ENCODE assay signal across 21 cellular contexts in the genomic region with DNA sequence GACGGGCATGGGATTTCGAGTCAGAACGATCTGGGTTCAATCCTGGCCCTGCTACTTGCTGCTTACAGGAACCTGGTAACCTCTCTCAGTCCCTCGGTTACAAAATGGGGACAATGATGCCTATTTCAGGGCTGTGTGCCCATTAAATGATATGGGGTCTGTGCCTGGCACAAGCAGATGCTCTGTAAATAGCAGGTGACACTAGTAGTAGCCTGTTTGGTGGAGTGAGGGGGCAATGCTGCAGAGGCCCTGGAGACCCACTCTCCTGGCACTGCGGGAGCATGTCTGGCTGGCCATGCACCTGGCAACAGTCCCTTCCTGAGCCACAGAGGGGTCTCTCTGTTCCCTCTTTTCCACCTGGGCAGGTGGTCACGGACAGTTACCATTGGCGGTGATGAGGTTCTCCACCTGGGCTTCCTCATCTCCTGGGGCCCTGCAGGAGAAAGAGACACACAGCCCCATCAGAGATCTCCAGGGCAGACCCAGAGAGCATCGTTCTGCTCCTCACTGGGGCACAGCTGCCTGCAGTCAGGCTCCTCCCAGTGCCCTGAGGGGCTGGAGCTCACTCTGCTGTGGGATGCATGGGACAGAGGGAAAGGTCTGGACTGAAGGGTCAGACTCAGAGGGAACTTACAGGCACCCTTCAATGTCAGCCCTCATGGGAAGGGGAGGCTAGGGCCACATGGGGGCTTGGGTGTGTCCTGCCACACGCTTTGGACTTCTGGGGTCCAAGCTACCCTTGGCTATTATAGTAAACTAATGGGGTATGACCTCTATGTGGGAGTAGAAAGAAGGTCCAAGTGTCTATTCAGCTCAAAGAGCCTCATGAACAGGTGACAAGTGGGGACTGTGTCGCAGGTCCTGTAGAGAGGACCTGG. TPM values are rescaled to one million over a fixed set of nuclear protein-coding genes. Genes with fewer than 3 reads are reported as not detected.
DNase-seq lines count a peak whose midpoint lies in the region; ATAC-seq, FAIRE-seq and TF ChIP-seq lines count a peak whose summit lies in the region.
"Had no signal": no experiment of that assay in that cellular context is flagged by ENCODE, and none has a peak within 500 bp of the region (broad histone marks: within the 10 kb centered on the region; RNA-seq: fewer than 3 reads in every experiment).

No MANE protein-coding gene starts in this region.

- no peaks in the 10 kb centered on the region for H4K20me1 ChIP-seq in HepG2 (ENCODE audit: insufficient read depth, low read length)

- peaks cover 11% of the 10 kb centered on the region for H3K27me3 Mint-ChIP-seq in activated CD8-positive, alpha-beta memory T cell treated with anti-CD3 and anti-CD28 coated beads, Interleukin-2, amount 10 ng/mL, durations not matched to agents 7 days and 5 days
- H3K27me3 Mint-ChIP-seq in mesothelial cell of epicardium (ENCODE audit: low read depth) = no peaks in the 10 kb centered on the region
- H3K27me3 Mint-ChIP-seq: brain had no signal

- peaks cover 1% of the 10 kb centered on the region for H3K36me3 Mint-ChIP-seq in activated CD8-positive, alpha-beta memory T cell treated with anti-CD3 and anti-CD28 coated beads, Interleukin-2, amount 10 ng/mL, durations not matched to agents 7 days and 5 days
- peaks cover 28% of the 10 kb centered on the region for H3K36me3 Mint-ChIP-seq in mesothelial cell of epicardium
- H3K36me3 Mint-ChIP-seq: IgD-negative memory B cell; naive thymus-derived CD4-positive, alpha-beta T cell had no signal

- no peak for TF ChIP-seq RAD21 in HepG2 (CRISPR knock-in tag; IDR thresholded peaks at IDR 0.05)

- H3K36me3 ChIP-seq in right lobe of liver (no peaks in the 10 kb centered on the region), HepG2 (replicated peaks in 1 of 2; ENCODE audit: control insufficient read depth in 1 of 2, insufficient read depth in 2 of 2, low read length in 2 of 2) (no peaks in the 10 kb centered on the region)
- H3K36me3 ChIP-seq: SJSA1, thoracic aorta had no signal

- no peak overlapping the region for H3K27ac ChIP-seq in right lobe of liver
- no peak overlapping the region for H3K27ac ChIP-seq in HepG2 (ENCODE audit: extremely low read length, insufficient read depth, low read length)
- H3K27ac ChIP-seq: PC-9, SJSA1, thoracic aorta had no signal

- FAIRE-seq in HepG2 (lab: Jason Lieb, UNC) = no peak
- FAIRE-seq: colon had no signal

- H3K4me3 ChIP-seq in right lobe of liver (no peak overlapping the region), HepG2 (replicated peaks in 1 of 3; ENCODE audit: insufficient read depth in 1 of 3, low read depth in 2 of 3, low read length in 3 of 3) (no peak overlapping the region)
- H3K4me3 ChIP-seq: PC-9, SJSA1, thoracic aorta had no signal

- BruUV-seq in HepG2 (replicated peaks; lab: Mats Ljungman, UMichigan) = no TSS peak

- no peak overlapping the region for H3K4me3 Mint-ChIP-seq in activated CD8-positive, alpha-beta memory T cell treated with anti-CD3 and anti-CD28 coated beads, Interleukin-2, amount 10 ng/mL, durations not matched to agents 7 days and 5 days
- no peak overlapping the region for H3K4me3 Mint-ChIP-seq in mesothelial cell of epicardium
- H3K4me3 Mint-ChIP-seq: brain; naive thymus-derived CD4-positive, alpha-beta T cell; T-helper 17 cell had no signal

- intact Hi-C loops in right lobe of liver (cut with DNase I) = loop anchor here (5.0 to 10.0 kb wide), 3 partner anchors 105 to 212 kb away; no protein-coding TSS in a partner anchor
- intact Hi-C loops in HepG2 (cut with micrococcal nuclease; ENCODE audit: unreplicated experiment) = loop anchor here (10.0 kb wide), 1 partner anchor 65 kb away; no protein-coding TSS in a partner anchor

- WGBS in right lobe of liver (ENCODE audit: insufficient coverage, low coverage, low lambda C conversion rate, missing lambda C conversion rate) = 60% methylated on average over 4 of the region's 10 CpGs
- 18% methylated on average over 7 of the region's 10 CpGs for WGBS in HepG2 (ENCODE audit: low lambda C conversion rate)

- no peak overlapping the region for H3K27ac Mint-ChIP-seq in activated CD8-positive, alpha-beta memory T cell treated with anti-CD3 and anti-CD28 coated beads, Interleukin-2, amount 10 ng/mL, durations not matched to agents 7 days and 5 days
- no peak overlapping the region for H3K27ac Mint-ChIP-seq in mesothelial cell of epicardium
- H3K27ac Mint-ChIP-seq: T-helper 17 cell had no signal

- CTCF ChIA-PET in HepG2 (lab: Yijun Ruan, JAX; ENCODE audit: low intra/inter-chr PET ratio, low total read pairs) = no interaction called here
- CTCF ChIA-PET in activated CD8-positive, alpha-beta memory T cell treated with anti-CD3 and anti-CD28 coated beads, Interleukin-2, amount 10 ng/mL, durations not matched to agents 7 days and 5 days (lab: Charles Lee) = interaction anchor here (1.0 to 7.4 kb wide), 3 partner anchors 106 to 331 kb away, joined by 3 to 173 read pairs (median 3); no protein-coding TSS in a partner anchor

- no peaks in the 10 kb centered on the region for H3K79me2 ChIP-seq in HepG2 (ENCODE audit: insufficient read depth, low read length)

- TF ChIP-seq EP300 in HepG2 (IDR thresholded peaks at IDR 0.05; ENCODE audit: low read depth in 2 of 2, low read length in 2 of 2) (no peak), HepG2 (CRISPR knock-in tag; IDR thresholded peaks at IDR 0.05; ENCODE audit: borderline replicate concordance) (no peak)

- H3K9me3 Mint-ChIP-seq in activated CD8-positive, alpha-beta memory T cell treated with anti-CD3 and anti-CD28 coated beads, Interleukin-2, amount 10 ng/mL, durations not matched to agents 7 days and 5 days (ENCODE audit: low read depth) = no peaks in the 10 kb centered on the region
- H3K9me3 Mint-ChIP-seq in mesothelial cell of epicardium = no peaks in the 10 kb centered on the region
- H3K9me3 Mint-ChIP-seq: brain; IgD-negative memory B cell; naive thymus-derived CD4-positive, alpha-beta T cell had no signal

- H3K9ac ChIP-seq in HepG2 (ENCODE audit: insufficient read depth, low read depth, low read length) = no peak overlapping the region

- H3K4me1 ChIP-seq in right lobe of liver (no peaks in the 10 kb centered on the region), HepG2 (ENCODE audit: insufficient read depth, low read length) (peaks cover 14% of the 10 kb centered on the region)
- H3K4me1 ChIP-seq: SJSA1 had no signal

- ATAC-seq in right lobe of liver (no peak), HepG2 (no peak)
- ATAC-seq in activated CD8-positive, alpha-beta memory T cell treated with anti-CD3 and anti-CD28 coated beads, Interleukin-2, amount 10 ng/mL, durations not matched to agents 7 days and 5 days = no peak
- ATAC-seq: naive thymus-derived CD4-positive, alpha-beta T cell; T-helper 17 cell had no signal

- H3K9me3 ChIP-seq in right lobe of liver = no peaks in the 10 kb centered on the region
- no peaks in the 10 kb centered on the region for H3K9me3 ChIP-seq in HepG2 (ENCODE audit: low read length)
- H3K9me3 ChIP-seq: SJSA1, thoracic aorta had no signal

- DNase-seq in right lobe of liver = peak in 2 of 3 donors; percentile 27 to 42
- no peak for DNase-seq in HepG2 (ENCODE audit: low spot score)
- DNase-seq in activated CD8-positive, alpha-beta memory T cell treated with anti-CD3 and anti-CD28 coated beads, Interleukin-2, amount 10 ng/mL, durations not matched to agents 7 days and 5 days = peak; percentile 34
- peak; percentile 10 to 34 for DNase-seq in mesothelial cell of epicardium (ENCODE audit: low spot score in 2 of 2, unreplicated experiment in 2 of 2)
- peak; percentile 29 for DNase-seq in ureter (ENCODE audit: low spot score)
- DNase-seq in putamen (ENCODE audit: low spot score) = no peak
- DNase-seq in NCI-H82 (lab: John Stamatoyannopoulos, UW) = no peak
- DNase-seq: DMS53, H7, mesenchymal stem cell, NCI-H1436, NCI-H510A, PC-9 had no signal

- POLR2A ChIA-PET in HepG2 (lab: Yijun Ruan, JAX) = no interaction called here

- TF ChIP-seq CTCF in right lobe of liver (IDR thresholded peaks at IDR 0.05) = no peak
- no peak for TF ChIP-seq CTCF in HepG2 (CRISPR knock-in tag; IDR thresholded peaks at IDR 0.05)
- TF ChIP-seq CTCF in mesothelial cell of epicardium (IDR thresholded peaks at IDR 0.05; ENCODE audit: unreplicated experiment) = no peak

- H2AFZ ChIP-seq in HepG2 (ENCODE audit: low read length) = no peak overlapping the region
- H2AFZ ChIP-seq: PC-9 had no signal

- peaks cover 25% of the 10 kb centered on the region for H3K4me1 Mint-ChIP-seq in activated CD8-positive, alpha-beta memory T cell treated with anti-CD3 and anti-CD28 coated beads, Interleukin-2, amount 10 ng/mL, durations not matched to agents 7 days and 5 days
- H3K4me1 Mint-ChIP-seq in mesothelial cell of epicardium = no peaks in the 10 kb centered on the region
- H3K4me1 Mint-ChIP-seq: IgD-negative memory B cell, T-helper 17 cell had no signal

- in situ Hi-C loops in HepG2 (cut with HindIII; ENCODE audit: extremely low pct_ligation_motif_present, low pct_unique_long_range_greater_than_20kb) = loop anchor here (10.0 kb wide), 1 partner anchor 215 kb away; no protein-coding TSS in a partner anchor

- H3K27me3 ChIP-seq in right lobe of liver (no peaks in the 10 kb centered on the region), HepG2 (ENCODE audit: control insufficient read depth in 1 of 2, insufficient read depth in 2 of 2, low read length in 2 of 2) (peaks cover 13 to 45% of the 10 kb centered on the region in 2 experiments; a peak in 3 of 5 replicates)
- H3K27me3 ChIP-seq: SJSA1 had no signal

- H3K4me2 ChIP-seq in HepG2 (ENCODE audit: low read depth, low read length) = no peak overlapping the region
- H3K4me2 ChIP-seq: PC-9 had no signal

- TF ChIP-seq POLR2A in right lobe of liver (IDR thresholded peaks at IDR 0.05) (no peak), HepG2 (IDR thresholded peaks at IDR 0.05; ENCODE audit: insufficient read depth in 1 of 2, low read depth in 2 of 2, low read length in 2 of 2) (no peak)

RNA-seq across cellular contexts. Expression of gene FXYD2, which starts 15.6 kb away (rescaled TPM):
- 10 to 100 TPM in 5 of 6 experiments, 1 to 10 TPM in 1; 9.3 to 13.7 (median 11.4) TPM for total RNA-seq in right lobe of liver
- total RNA-seq in HepG2 (2016; rRNA removed; fragmentation: Illumina TruSeq; extraction: Trizol) = 106 and 107 TPM in 2 replicates
- 71.2 and 93.3 TPM in 2 replicates for total RNA-seq in HepG2 (2016; cell fraction: cytosol; rRNA removed; fragmentation: Illumina TruSeq; extraction: Trizol; ENCODE audit: low read depth)
- total RNA-seq in HepG2 (2016; cell fraction: insoluble cytoplasmic fraction; rRNA removed; fragmentation: Illumina TruSeq; extraction: Trizol) = 102 and 114 TPM in 2 replicates
- total RNA-seq in HepG2 (2016; cell fraction: membrane; rRNA removed; fragmentation: Illumina TruSeq; extraction: Trizol) = 99.5 and 112 TPM in 2 replicates
- 50.7 and 58.0 TPM in 2 replicates for total RNA-seq in HepG2 (2016; cell fraction: nucleus; rRNA removed; fragmentation: Illumina TruSeq; extraction: Trizol)
- polyA plus RNA-seq in HepG2 (2011; rRNA removed) = 38.8 and 45.9 TPM in 2 replicates
- polyA plus RNA-seq in HepG2 (2011; cell fraction: cytosol; rRNA removed) = 34.6 and 67.1 TPM in 2 replicates
- 36.7 and 39.0 TPM in 2 replicates for polyA plus RNA-seq in HepG2 (2011; cell fraction: nucleus; rRNA removed)
- 12.8 and 15.4 TPM in 2 replicates for polyA plus RNA-seq in HepG2 (2012)
- polyA plus RNA-seq in HepG2 (2016; cell fraction: cytosol; fragmentation: Illumina TruSeq; extraction: Trizol; ENCODE audit: low read depth) = 80.3 and 98.8 TPM in 2 replicates
- 93.9 and 102 TPM in 2 replicates for polyA plus RNA-seq in HepG2 (2016; cell fraction: insoluble cytoplasmic fraction; fragmentation: Illumina TruSeq; extraction: Trizol; ENCODE audit: low read depth)
- 83.4 and 95.9 TPM in 2 replicates for polyA plus RNA-seq in HepG2 (2016; cell fraction: membrane; fragmentation: Illumina TruSeq; extraction: Trizol; ENCODE audit: low read depth)
- 79.8 and 83.8 TPM in 2 replicates for polyA plus RNA-seq in HepG2 (2016; cell fraction: nucleus; fragmentation: Illumina TruSeq; extraction: Trizol; ENCODE audit: insufficient read depth, low read depth)
- polyA minus RNA-seq in HepG2 (2011; rRNA and poly(A)+ RNA removed; ENCODE audit: low replicate concordance) = 0.12 and 31.7 TPM in 2 replicates
- 4.7 and 14.1 TPM in 2 replicates for polyA minus RNA-seq in HepG2 (2011; cell fraction: cytosol; rRNA and poly(A)+ RNA removed)
- 35.9 and 38.2 TPM in 2 replicates for polyA minus RNA-seq in HepG2 (2011; cell fraction: nucleus; rRNA and poly(A)+ RNA removed)
- total RNA-seq in activated CD8-positive, alpha-beta memory T cell treated with anti-CD3 and anti-CD28 coated beads, Interleukin-2, amount 10 ng/mL, durations not matched to agents 7 days and 5 days = 10 to 100 TPM; 13.1 to 19.0 TPM
- 5.7 to 7.1 TPM (median 6.3 TPM) in 3 replicates for total RNA-seq in mesothelial cell of epicardium
- 1.6 TPM for total RNA-seq in ureter
- total RNA-seq: M059J, PC-9, SJSA1, thoracic aorta had no signal
- polyA plus RNA-seq: IgD-negative memory B cell had no signal

RNA-seq across cellular contexts. Expression of gene FXYD6, which starts 36.3 kb away (rescaled TPM):
- 10 to 100 TPM in 2 of 6 experiments, 1 to 10 TPM in 4; 4.9 to 14.4 (median 8.9) TPM for total RNA-seq in right lobe of liver
- total RNA-seq in HepG2 (2016; rRNA removed; fragmentation: Illumina TruSeq; extraction: Trizol) = not detected in 2 replicates
- not detected in 2 replicates for total RNA-seq in HepG2 (2016; cell fraction: cytosol; rRNA removed; fragmentation: Illumina TruSeq; extraction: Trizol; ENCODE audit: low read depth)
- not detected in 2 replicates for total RNA-seq in HepG2 (2016; cell fraction: insoluble cytoplasmic fraction; rRNA removed; fragmentation: Illumina TruSeq; extraction: Trizol)
- not detected in 2 replicates for total RNA-seq in HepG2 (2016; cell fraction: membrane; rRNA removed; fragmentation: Illumina TruSeq; extraction: Trizol)
- not detected in 2 replicates for total RNA-seq in HepG2 (2016; cell fraction: nucleus; rRNA removed; fragmentation: Illumina TruSeq; extraction: Trizol)
- not detected in 2 replicates for polyA plus RNA-seq in HepG2 (2011; rRNA removed)
- not detected in 2 replicates for polyA plus RNA-seq in HepG2 (2011; cell fraction: cytosol; rRNA removed)
- not detected in 2 replicates for polyA plus RNA-seq in HepG2 (2011; cell fraction: nucleus; rRNA removed)
- not detected in 2 replicates for polyA plus RNA-seq in HepG2 (2012)
- not detected in 2 replicates for polyA plus RNA-seq in HepG2 (2016; cell fraction: cytosol; fragmentation: Illumina TruSeq; extraction: Trizol; ENCODE audit: low read depth)
- not detected in 2 replicates for polyA plus RNA-seq in HepG2 (2016; cell fraction: insoluble cytoplasmic fraction; fragmentation: Illumina TruSeq; extraction: Trizol; ENCODE audit: low read depth)
- not detected in 2 replicates for polyA plus RNA-seq in HepG2 (2016; cell fraction: membrane; fragmentation: Illumina TruSeq; extraction: Trizol; ENCODE audit: low read depth)
- polyA plus RNA-seq in HepG2 (2016; cell fraction: nucleus; fragmentation: Illumina TruSeq; extraction: Trizol; ENCODE audit: insufficient read depth, low read depth) = not detected in 2 replicates
- not detected in 2 replicates for polyA minus RNA-seq in HepG2 (2011; rRNA and poly(A)+ RNA removed; ENCODE audit: low replicate concordance)
- polyA minus RNA-seq in HepG2 (2011; cell fraction: cytosol; rRNA and poly(A)+ RNA removed) = not detected in 2 replicates
- not detected in 2 replicates for polyA minus RNA-seq in HepG2 (2011; cell fraction: nucleus; rRNA and poly(A)+ RNA removed)
- total RNA-seq in activated CD8-positive, alpha-beta memory T cell treated with anti-CD3 and anti-CD28 coated beads, Interleukin-2, amount 10 ng/mL, durations not matched to agents 7 days and 5 days = under 1 TPM; 0.12 to 0.20 TPM
- 114 to 125 TPM (median 116 TPM) in 3 replicates for total RNA-seq in mesothelial cell of epicardium
- 41.8 TPM for total RNA-seq in ureter
- polyA plus RNA-seq: IgD-negative memory B cell; naive thymus-derived CD4-positive, alpha-beta T cell had no signal

RNA-seq across cellular contexts. Expression of gene DSCAML1, which starts 43.2 kb away (rescaled TPM):
- total RNA-seq in right lobe of liver = under 1 TPM in 5 of 6 experiments, not detected in 1; 0.06 to 0.92 (median 0.22) TPM
- 0.14 and 0.29 TPM in 2 replicates for total RNA-seq in HepG2 (2016; rRNA removed; fragmentation: Illumina TruSeq; extraction: Trizol)
- total RNA-seq in HepG2 (2016; cell fraction: cytosol; rRNA removed; fragmentation: Illumina TruSeq; extraction: Trizol; ENCODE audit: low read depth) = 0.61 and 0.88 TPM in 2 replicates
- total RNA-seq in HepG2 (2016; cell fraction: insoluble cytoplasmic fraction; rRNA removed; fragmentation: Illumina TruSeq; extraction: Trizol) = 0.24 and 0.35 TPM in 2 replicates
- 0.17 and 0.28 TPM in 2 replicates for total RNA-seq in HepG2 (2016; cell fraction: membrane; rRNA removed; fragmentation: Illumina TruSeq; extraction: Trizol)
- total RNA-seq in HepG2 (2016; cell fraction: nucleus; rRNA removed; fragmentation: Illumina TruSeq; extraction: Trizol) = 0.47 and 0.50 TPM in 2 replicates
- 0.40 and 0.72 TPM in 2 replicates for polyA plus RNA-seq in HepG2 (2011; rRNA removed)
- 0.15 and 0.35 TPM in 2 replicates for polyA plus RNA-seq in HepG2 (2011; cell fraction: cytosol; rRNA removed)
- polyA plus RNA-seq in HepG2 (2011; cell fraction: nucleus; rRNA removed) = 2.6 and 4.1 TPM in 2 replicates
- polyA plus RNA-seq in HepG2 (2012) = 0.48 and 0.69 TPM in 2 replicates
- 0.06 and 0.07 TPM in 2 replicates for polyA plus RNA-seq in HepG2 (2016; cell fraction: cytosol; fragmentation: Illumina TruSeq; extraction: Trizol; ENCODE audit: low read depth)
- polyA plus RNA-seq in HepG2 (2016; cell fraction: insoluble cytoplasmic fraction; fragmentation: Illumina TruSeq; extraction: Trizol; ENCODE audit: low read depth) = 0.14 and 0.19 TPM in 2 replicates
- 0.09 and 0.14 TPM in 2 replicates for polyA plus RNA-seq in HepG2 (2016; cell fraction: membrane; fragmentation: Illumina TruSeq; extraction: Trizol; ENCODE audit: low read depth)
- 0.24 and 0.74 TPM in 2 replicates for polyA plus RNA-seq in HepG2 (2016; cell fraction: nucleus; fragmentation: Illumina TruSeq; extraction: Trizol; ENCODE audit: insufficient read depth, low read depth)
- 1.8 TPM in 1 of 2 replicates, not detected in the other for polyA minus RNA-seq in HepG2 (2011; rRNA and poly(A)+ RNA removed; ENCODE audit: low replicate concordance)
- polyA minus RNA-seq in HepG2 (2011; cell fraction: cytosol; rRNA and poly(A)+ RNA removed) = 0.18 and 0.20 TPM in 2 replicates
- 2.7 and 6.2 TPM in 2 replicates for polyA minus RNA-seq in HepG2 (2011; cell fraction: nucleus; rRNA and poly(A)+ RNA removed)
- total RNA-seq in activated CD8-positive, alpha-beta memory T cell treated with anti-CD3 and anti-CD28 coated beads, Interleukin-2, amount 10 ng/mL, durations not matched to agents 7 days and 5 days = 1 to 10 TPM in 1 of 2 experiments, under 1 TPM in 1; 0.42 to 1.4 TPM
- 2.0 to 3.3 TPM (median 2.5 TPM) in 3 replicates for total RNA-seq in mesothelial cell of epicardium
- total RNA-seq in ureter = 0.81 TPM
- total RNA-seq: M059J, PC-9 had no signal
- polyA plus RNA-seq: IgD-negative memory B cell; naive thymus-derived CD4-positive, alpha-beta T cell had no signal

Comparison
In these comparisons a context has a peak if more than half of its experiments do, and no peak if none do; other contexts are left out.
1. DNase-seq: peak in right lobe of liver (2 of 3), activated CD8-positive, alpha-beta memory T cell treated with anti-CD3 and anti-CD28 coated beads, Interleukin-2, amount 10 ng/mL, durations not matched to agents 7 days and 5 days (single experiment), mesothelial cell of epicardium (2 of 2) and ureter (single experiment); none in HepG2 (single experiment), putamen (single experiment) and NCI-H82 (single experiment).